Comparison of ENCODE assay signal across 22 cellular contexts in genomic region chr4:140640150-140640748, GRCh38.
DNase-seq lines count a peak whose midpoint lies in the region; ATAC-seq and TF ChIP-seq lines count a peak whose summit lies in the region.
"Had no signal": no experiment of that assay in that cellular context is flagged by ENCODE, and none has a peak within 500 bp of the region (broad histone marks: within the 10 kb centered on the region; RNA-seq: fewer than 3 reads in every experiment).

No MANE protein-coding gene starts in this region.

- H3K4me3 Mint-ChIP-seq in endodermal cell, result no peak overlapping the region
- no peak overlapping the region for H3K4me3 Mint-ChIP-seq in stimulated activated memory B cell treated with anti-CD40 and anti-IgM and Interleukin-4, amounts not matched to agents 10 μg/mL and 1 μg/mL and 100 μg/mL, for 72 hours
- H3K4me3 Mint-ChIP-seq: CD4-positive, alpha-beta memory T cell; HFFc6; IgD-negative memory B cell had no signal

- no peaks in the 10 kb centered on the region for H3K9me2 ChIP-seq in Karpas-422 (replicated peaks; ENCODE audit: insufficient read depth, low read length)

- no peaks in the 10 kb centered on the region for H3K27me3 Mint-ChIP-seq in endodermal cell (ENCODE audit: insufficient read depth)
- no peaks in the 10 kb centered on the region for H3K27me3 Mint-ChIP-seq in stimulated activated memory B cell treated with anti-CD40 and anti-IgM and Interleukin-4, amounts not matched to agents 10 μg/mL and 1 μg/mL and 100 μg/mL, for 72 hours
- H3K27me3 Mint-ChIP-seq: IgD-negative memory B cell had no signal

- no peaks in the 10 kb centered on the region for H3K9me3 Mint-ChIP-seq in endodermal cell
- no peaks in the 10 kb centered on the region for H3K9me3 Mint-ChIP-seq in stimulated activated memory B cell treated with anti-CD40 and anti-IgM and Interleukin-4, amounts not matched to agents 10 μg/mL and 1 μg/mL and 100 μg/mL, for 72 hours
- H3K9me3 Mint-ChIP-seq: CD4-positive, alpha-beta memory T cell; HFFc6; IgD-negative memory B cell had no signal

- no peak overlapping the region for H3K4me2 ChIP-seq in Karpas-422 (ENCODE audit: low read depth, low read length, poor library complexity, severe bottlenecking)

- H4K20me1 ChIP-seq in Karpas-422 (ENCODE audit: insufficient read depth, low read depth, low read length), result no peaks in the 10 kb centered on the region

- WGBS in endodermal cell (ENCODE audit: insufficient coverage in 1 of 2, insufficient read length in 1 of 2), 2 experiments, result 42 to 53% methylated on average over 3 to 6 of the region's 6 CpGs
- 32% methylated on average over 6 of the region's 6 CpGs for WGBS in right lobe of liver (ENCODE audit: insufficient coverage, low coverage, low lambda C conversion rate, missing lambda C conversion rate)

- peak; percentile 38 for DNase-seq in Karpas-422
- no peak for DNase-seq in endodermal cell
- DNase-seq in right lobe of liver, result no peak
- DNase-seq in NCI-H345 (lab: John Stamatoyannopoulos, UW), result no peak
- DNase-seq in AG20443 (ENCODE audit: low spot score), result no peak
- DNase-seq in NCI-H1105 treated with DMSO at 0.1 percent for 48 hours (lab: John Stamatoyannopoulos, UW), result no peak
- DNase-seq: ACHN; AML-193; CD4-positive, alpha-beta memory T cell; DMS 273 treated with DMSO at 0.1 percent for 48 hours; DMS53; DND-41; GDM1; GOT3; H7; HFFc6; KG1 had no signal

- H3K27ac ChIP-seq in Karpas-422 (ENCODE audit: low read length) (no peak overlapping the region), endodermal cell (ENCODE audit: low read depth, low read length) (no peak overlapping the region), right lobe of liver (peak overlapping the region in 2 of 3 donors; percentile 77 to 93)
- H3K27ac ChIP-seq: C4-2B had no signal

- TF ChIP-seq CTCF in endodermal cell (conservative IDR thresholded peaks at IDR 0.05), result no peak
- TF ChIP-seq CTCF in right lobe of liver (IDR thresholded peaks at IDR 0.05), result no peak

- H3K4me3 ChIP-seq in Karpas-422 (ENCODE audit: low read length), result no peak overlapping the region
- peak overlapping the region; percentile 11 for H3K4me3 ChIP-seq in endodermal cell (ENCODE audit: low read length)
- peak overlapping the region in 2 of 3 donors; percentile 52 to 54 for H3K4me3 ChIP-seq in right lobe of liver

- no peak overlapping the region for H3K9ac ChIP-seq in Karpas-422 (ENCODE audit: low read length)
- no peak overlapping the region for H3K9ac ChIP-seq in endodermal cell (ENCODE audit: extremely low read depth, low read length, poor library complexity, severe bottlenecking)

- H3K27me3 ChIP-seq in Karpas-422 (ENCODE audit: low read length) (no peaks in the 10 kb centered on the region), endodermal cell (ENCODE audit: control insufficient read depth, insufficient read depth, low read length, poor library complexity, severe bottlenecking) (no peaks in the 10 kb centered on the region), right lobe of liver (no peaks in the 10 kb centered on the region)

- H3K27ac Mint-ChIP-seq in endodermal cell, result peak overlapping the region; percentile 53
- peak overlapping the region; percentile 27 for H3K27ac Mint-ChIP-seq in stimulated activated memory B cell treated with anti-CD40 and anti-IgM and Interleukin-4, amounts not matched to agents 10 μg/mL and 1 μg/mL and 100 μg/mL, for 72 hours
- H3K27ac Mint-ChIP-seq: CD4-positive, alpha-beta memory T cell; HFFc6 had no signal

- H3K36me3 Mint-ChIP-seq in endodermal cell (ENCODE audit: low read depth), result peaks cover 33% of the 10 kb centered on the region
- H3K36me3 Mint-ChIP-seq in stimulated activated memory B cell treated with anti-CD40 and anti-IgM and Interleukin-4, amounts not matched to agents 10 μg/mL and 1 μg/mL and 100 μg/mL, for 72 hours, result peaks cover 52% of the 10 kb centered on the region
- H3K36me3 Mint-ChIP-seq: CD4-positive, alpha-beta memory T cell had no signal

- H3K9me3 ChIP-seq in Karpas-422 (ENCODE audit: low read length) (no peaks in the 10 kb centered on the region), endodermal cell (ENCODE audit: control insufficient read depth, low read length) (peaks cover 16% of the 10 kb centered on the region), right lobe of liver (no peaks in the 10 kb centered on the region)

- no peak for TF ChIP-seq POLR2A in right lobe of liver (IDR thresholded peaks at IDR 0.05)

- H3K4me1 ChIP-seq in Karpas-422 (ENCODE audit: low read length), result no peaks in the 10 kb centered on the region
- peaks cover 14% of the 10 kb centered on the region for H3K4me1 ChIP-seq in endodermal cell (ENCODE audit: control insufficient read depth, insufficient read depth, low read length)
- peaks cover 0 to 43% (median 7%) of the 10 kb centered on the region in 4 donors for H3K4me1 ChIP-seq in right lobe of liver

- peaks cover 53% of the 10 kb centered on the region for H3K4me1 Mint-ChIP-seq in endodermal cell
- peaks cover 17% of the 10 kb centered on the region for H3K4me1 Mint-ChIP-seq in stimulated activated memory B cell treated with anti-CD40 and anti-IgM and Interleukin-4, amounts not matched to agents 10 μg/mL and 1 μg/mL and 100 μg/mL, for 72 hours
- H3K4me1 Mint-ChIP-seq: CD4-positive, alpha-beta memory T cell had no signal

- ATAC-seq in right lobe of liver (no peak), HG03457 (IDR thresholded peaks at IDR 0.05; ENCODE audit: unreplicated experiment) (no peak)
- ATAC-seq in stimulated activated memory B cell treated with anti-CD40 and anti-IgM and Interleukin-4, amounts not matched to agents 10 μg/mL and 1 μg/mL and 100 μg/mL, for 72 hours, result no peak
- ATAC-seq: HCT116 had no signal

- H3K36me3 ChIP-seq in Karpas-422 (ENCODE audit: insufficient read depth, low read length) (no peaks in the 10 kb centered on the region), endodermal cell (ENCODE audit: control insufficient read depth, insufficient read depth, low read length) (peaks cover 34% of the 10 kb centered on the region), right lobe of liver (peaks cover 0 to 3% (median 0%) of the 10 kb centered on the region in 4 donors)

- H2AFZ ChIP-seq in Karpas-422 (ENCODE audit: low read length), result no peak overlapping the region

- intact Hi-C loops in right lobe of liver (cut with DNase I), result no loop called here

- no peaks in the 10 kb centered on the region for H3K79me2 ChIP-seq in Karpas-422 (ENCODE audit: low read length)

Comparison
In these comparisons a context has a peak if more than half of its experiments do, and no peak if none do; other contexts are left out.
1. H3K27ac ChIP-seq: peak in right lobe of liver (2 of 3); none in Karpas-422 (single experiment) and endodermal cell (single experiment).